In genomic region chr7:16603633-16604032, GRCh38 we compare ENCODE assay signal across 19 cellular contexts.
"Had no signal": no experiment of that assay in that cellular context is flagged by ENCODE, and none has a peak within 500 bp of the region (broad histone marks: within the 10 kb centered on the region; RNA-seq: fewer than 3 reads in every experiment).

No MANE protein-coding gene starts in this region.

- H3K4me1 ChIP-seq: colonic mucosa, gastroesophageal sphincter, heart left ventricle, parathyroid adenoma, spleen, upper lobe of left lung had no signal

- H3K4me3 ChIP-seq: colonic mucosa, gastroesophageal sphincter, heart left ventricle, spleen, thoracic aorta, upper lobe of left lung had no signal

- DNase-seq: activated CD4-positive, alpha-beta memory T cell treated with anti-CD3 and anti-CD28 coated beads, Interleukin-2, amount 10 ng/mL, durations not matched to agents 7 days and 5 days; activated CD4-positive, alpha-beta T cell treated with anti-CD3 and anti-CD28 coated beads for 48 hours; activated CD4-positive, CD25-positive, alpha-beta regulatory T cell; activated naive CD4-positive, alpha-beta T cell treated with Interleukin-2 at 50 U/mL for 16 hours; activated naive CD8-positive, alpha-beta T cell treated with anti-CD3 and anti-CD28 coated beads, Interleukin-2, amount 10 ng/mL, durations not matched to agents 7 days and 5 days; activated T-cell treated with anti-CD3 and anti-CD28 coated beads, Interleukin-2, amount 50 U/mL, for 24 hours; colonic mucosa; heart left ventricle; kidney glomerular epithelial cell; spleen; stimulated activated naive B cell treated with anti-CD40 and anti-IgM and Interleukin-4, amounts not matched to agents 10 μg/mL and 1 μg/mL and 100 μg/mL, for 72 hours; T-helper 9 cell; upper lobe of left lung had no signal

- H3K27ac ChIP-seq: colonic mucosa, gastroesophageal sphincter, heart left ventricle, neutrophil, parathyroid adenoma, spleen, thoracic aorta, upper lobe of left lung had no signal

- H3K9me3 ChIP-seq: colonic mucosa, gastroesophageal sphincter, heart left ventricle, neutrophil, spleen, thoracic aorta, upper lobe of left lung had no signal

- ATAC-seq: esophagus mucosa; gastroesophageal sphincter; heart left ventricle; natural killer cell treated with Interleukin-12 subunit alpha and Interleukin-12 subunit beta and Interleukin-15 and Interleukin-18, amount 100 ng/mL, for 72 hours; stimulated activated naive B cell treated with anti-CD40 and anti-IgM and Interleukin-4, amounts not matched to agents 10 μg/mL and 1 μg/mL and 100 μg/mL, for 72 hours had no signal
